7 cellular contexts compared by ENCODE assay signal in the genomic region with DNA sequence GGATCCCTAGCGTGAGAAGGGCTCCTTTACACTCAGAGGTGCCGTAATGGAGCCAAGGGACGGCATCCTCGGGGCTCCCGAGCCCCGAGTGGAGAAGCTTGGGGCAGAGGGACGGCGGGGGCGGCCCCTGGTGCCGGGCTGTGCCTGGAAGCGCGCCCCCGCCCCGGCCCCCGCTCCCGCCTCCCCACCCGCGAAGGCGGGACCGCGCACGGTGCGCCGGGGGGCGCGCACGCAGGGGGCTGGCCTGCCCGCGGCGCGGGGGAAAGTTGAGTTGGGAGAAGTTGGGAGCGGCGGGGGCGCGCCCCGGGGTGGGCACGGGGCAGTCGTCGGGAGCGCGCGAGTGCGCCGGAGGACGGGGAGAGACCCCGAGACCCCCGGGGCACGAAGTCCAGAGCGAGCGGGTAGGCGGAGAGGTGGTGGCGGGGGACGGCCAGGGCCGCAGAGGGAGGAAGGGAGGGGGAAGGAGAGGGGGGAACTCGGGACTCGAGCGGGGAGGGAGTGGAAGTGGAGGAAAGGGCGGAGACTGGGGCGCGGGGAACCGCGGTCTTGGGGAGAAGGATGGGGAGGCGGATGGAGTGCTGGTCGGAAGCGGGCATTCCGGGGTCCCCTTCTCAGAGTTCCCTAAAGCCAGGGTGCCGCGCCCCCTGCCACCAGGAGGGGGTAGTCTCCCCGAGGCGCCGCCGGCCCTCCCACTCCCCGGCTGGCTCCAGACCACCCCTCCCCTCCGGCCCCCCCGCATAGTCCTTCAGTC. TPM values are rescaled to one million over a fixed set of nuclear protein-coding genes. Genes with fewer than 3 reads are reported as not detected.
DNase-seq lines count a peak whose midpoint lies in the region; ATAC-seq, FAIRE-seq and TF ChIP-seq lines count a peak whose summit lies in the region.

A gene with protein sequence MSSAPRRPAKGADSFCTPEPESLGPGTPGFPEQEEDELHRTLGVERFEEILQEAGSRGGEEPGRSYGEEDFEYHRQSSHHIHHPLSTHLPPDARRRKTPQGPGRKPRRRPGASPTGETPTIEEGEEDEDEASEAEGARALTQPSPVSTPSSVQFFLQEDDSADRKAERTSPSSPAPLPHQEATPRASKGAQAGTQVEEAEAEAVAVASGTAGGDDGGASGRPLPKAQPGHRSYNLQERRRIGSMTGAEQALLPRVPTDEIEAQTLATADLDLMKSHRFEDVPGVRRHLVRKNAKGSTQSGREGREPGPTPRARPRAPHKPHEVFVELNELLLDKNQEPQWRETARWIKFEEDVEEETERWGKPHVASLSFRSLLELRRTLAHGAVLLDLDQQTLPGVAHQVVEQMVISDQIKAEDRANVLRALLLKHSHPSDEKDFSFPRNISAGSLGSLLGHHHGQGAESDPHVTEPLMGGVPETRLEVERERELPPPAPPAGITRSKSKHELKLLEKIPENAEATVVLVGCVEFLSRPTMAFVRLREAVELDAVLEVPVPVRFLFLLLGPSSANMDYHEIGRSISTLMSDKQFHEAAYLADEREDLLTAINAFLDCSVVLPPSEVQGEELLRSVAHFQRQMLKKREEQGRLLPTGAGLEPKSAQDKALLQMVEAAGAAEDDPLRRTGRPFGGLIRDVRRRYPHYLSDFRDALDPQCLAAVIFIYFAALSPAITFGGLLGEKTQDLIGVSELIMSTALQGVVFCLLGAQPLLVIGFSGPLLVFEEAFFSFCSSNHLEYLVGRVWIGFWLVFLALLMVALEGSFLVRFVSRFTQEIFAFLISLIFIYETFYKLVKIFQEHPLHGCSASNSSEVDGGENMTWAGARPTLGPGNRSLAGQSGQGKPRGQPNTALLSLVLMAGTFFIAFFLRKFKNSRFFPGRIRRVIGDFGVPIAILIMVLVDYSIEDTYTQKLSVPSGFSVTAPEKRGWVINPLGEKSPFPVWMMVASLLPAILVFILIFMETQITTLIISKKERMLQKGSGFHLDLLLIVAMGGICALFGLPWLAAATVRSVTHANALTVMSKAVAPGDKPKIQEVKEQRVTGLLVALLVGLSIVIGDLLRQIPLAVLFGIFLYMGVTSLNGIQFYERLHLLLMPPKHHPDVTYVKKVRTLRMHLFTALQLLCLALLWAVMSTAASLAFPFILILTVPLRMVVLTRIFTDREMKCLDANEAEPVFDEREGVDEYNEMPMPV (plus strand): TSS at position 228 of the 751 bp plus-strand sequence. CDS start 2,399 bp downstream, outside the sequence.

- peak; percentile 62 for TF ChIP-seq CTCF in choroid plexus epithelial cell (conservative IDR thresholded peaks at IDR 0.05; ENCODE audit: low read depth, low read length)

- peak within 1 kb of the TSS; percentile 78 for H3K4me3 ChIP-seq in choroid plexus epithelial cell (ENCODE audit: low read depth, low read length)

- DNase-seq in GM12891 (ENCODE audit: insufficient read length, low spot score) (peak; percentile 96), NCI-H2171 (lab: John Stamatoyannopoulos, UW) (peak; percentile 58), choroid plexus epithelial cell (ENCODE audit: low read depth) (peak; percentile 74), kidney glomerular epithelial cell (lab: John Stamatoyannopoulos, UW) (peak; percentile 62)
- peak; percentile 50 to 63 for DNase-seq in activated CD4-positive, alpha-beta T cell treated with anti-CD3 and anti-CD28 coated beads for 24 hours (ENCODE audit: low read depth in 2 of 2)
- DNase-seq in stimulated activated CD4-positive, alpha-beta T cell treated with anti-CD3 and anti-CD28 coated beads, Interleukin-1b, Interleukin-23, amount 100 ng/mL, for 4 hours (ENCODE audit: low read depth in 2 of 2), result peak; percentile 58 to 69

- peak; percentile 73 for FAIRE-seq in GM12891 (lab: Jason Lieb, UNC)

- peak; percentile 23 for ATAC-seq in HG02610 (IDR thresholded peaks at IDR 0.05; ENCODE audit: unreplicated experiment)

- no peak for TF ChIP-seq POLR2A in GM12891 (IDR thresholded peaks at IDR 0.05; ENCODE audit: low read depth, low read length)

TF ChIP-seq in GM12891, 5 proteins besides CTCF, POLR2A, EP300 and RAD21:
- no peak for TF ChIP-seq POU2F2 (IDR thresholded peaks at IDR 0.05; ENCODE audit: low read depth, low read length)
- TF ChIP-seq SPI1 (IDR thresholded peaks at IDR 0.05; ENCODE audit: low read depth, low read length), result 0 out of 2 replicates have a peak, but pooled peaks have one; percentile 13

RNA-seq across cellular contexts. Expression of the gene that starts here (rescaled TPM):
- 34.9 TPM for polyA plus RNA-seq in GM12891 (2012; ENCODE audit: low read depth, missing spikeins)

Comparison
In these comparisons a context has a peak if more than half of its experiments do, and no peak if none do; other contexts are left out.
1. Peak in every context shown above with its lines: DNase-seq, ATAC-seq and H3K4me3 ChIP-seq.